In genomic region chr7:131110294-131111080, GRCh38 we compare ENCODE assay signal across 8 cellular contexts.
A peak's percentile ranks its signal among the peaks of the same experiment; 100 is the strongest.
DNase-seq lines count a peak whose midpoint lies in the region; ATAC-seq, FAIRE-seq and TF ChIP-seq lines count a peak whose summit lies in the region.

No MANE protein-coding gene starts in this region.

- peak overlapping the region; percentile 100 for H3K27ac Mint-ChIP-seq in T-helper 2 cell treated with Interferon-gamma antibody and Interleukin-4, amounts not matched to agents 5 μg/mL and 100 μg/mL, for 36 hours
- H3K27ac Mint-ChIP-seq in endodermal cell: peak overlapping the region; percentile 92

- H3K27me3 ChIP-seq in endodermal cell (ENCODE audit: control insufficient read depth, insufficient read depth, low read length, poor library complexity, severe bottlenecking): peaks cover 21% of the 10 kb centered on the region

- H3K9me3 ChIP-seq in endodermal cell (ENCODE audit: control insufficient read depth, low read length): no peaks in the 10 kb centered on the region

- H3K4me1 Mint-ChIP-seq in T-helper 2 cell treated with Interferon-gamma antibody and Interleukin-4, amounts not matched to agents 5 μg/mL and 100 μg/mL, for 36 hours (ENCODE audit: low read depth): peaks cover 45% of the 10 kb centered on the region
- peaks cover 25% of the 10 kb centered on the region for H3K4me1 Mint-ChIP-seq in endodermal cell

- FAIRE-seq in RCC 7860 (lab: Jason Lieb, UNC): no peak

- TF ChIP-seq CTCF in endodermal cell (conservative IDR thresholded peaks at IDR 0.05): no peak

- no peak for DNase-seq in T-helper 2 cell treated with Interferon-gamma antibody and Interleukin-4, amounts not matched to agents 5 μg/mL and 100 μg/mL, for 36 hours (ENCODE audit: low spot score)
- DNase-seq in T-helper 2 cell (no peak), RCC 7860 (ENCODE audit: low spot score) (peak; percentile 41), endodermal cell (peak; percentile 77), myocyte (ENCODE audit: low read depth) (peak; percentile 49)
- DNase-seq in stimulated activated CD8-positive, alpha-beta memory T cell treated with anti-CD3 and anti-CD28 coated beads, Interleukin-4, amount 100 ng/mL, for 48 hours: no peak

- H3K9ac ChIP-seq in endodermal cell (ENCODE audit: extremely low read depth, low read length, poor library complexity, severe bottlenecking): peak overlapping the region; percentile 56

- peaks cover 14% of the 10 kb centered on the region for H3K27me3 Mint-ChIP-seq in T-helper 2 cell treated with Interferon-gamma antibody and Interleukin-4, amounts not matched to agents 5 μg/mL and 100 μg/mL, for 36 hours (ENCODE audit: low read depth)
- peaks cover 33% of the 10 kb centered on the region for H3K27me3 Mint-ChIP-seq in endodermal cell (ENCODE audit: insufficient read depth)

- ATAC-seq in GM19035 (IDR thresholded peaks at IDR 0.05; ENCODE audit: unreplicated experiment): no peak
- ATAC-seq in HG02852 (IDR thresholded peaks at IDR 0.05; ENCODE audit: unreplicated experiment): no peak

- peaks cover 4% of the 10 kb centered on the region for H3K4me1 ChIP-seq in endodermal cell (ENCODE audit: control insufficient read depth, insufficient read depth, low read length)

- WGBS in endodermal cell (ENCODE audit: insufficient coverage in 1 of 2, insufficient read length in 1 of 2), 2 experiments: 14 to 24% methylated on average over 9 to 12 of the region's 12 CpGs

- H3K4me3 Mint-ChIP-seq in T-helper 2 cell treated with Interferon-gamma antibody and Interleukin-4, amounts not matched to agents 5 μg/mL and 100 μg/mL, for 36 hours: peak overlapping the region; percentile 100
- H3K4me3 Mint-ChIP-seq in endodermal cell: peak overlapping the region; percentile 77

- H3K36me3 Mint-ChIP-seq in T-helper 2 cell treated with Interferon-gamma antibody and Interleukin-4, amounts not matched to agents 5 μg/mL and 100 μg/mL, for 36 hours (ENCODE audit: low read depth): peaks cover 6% of the 10 kb centered on the region
- no peaks in the 10 kb centered on the region for H3K36me3 Mint-ChIP-seq in endodermal cell (ENCODE audit: low read depth)

- peak overlapping the region; percentile 77 for H3K4me3 ChIP-seq in endodermal cell (ENCODE audit: low read length)

- H3K36me3 ChIP-seq in endodermal cell (ENCODE audit: control insufficient read depth, insufficient read depth, low read length): no peaks in the 10 kb centered on the region

- no peaks in the 10 kb centered on the region for H3K9me3 Mint-ChIP-seq in T-helper 2 cell treated with Interferon-gamma antibody and Interleukin-4, amounts not matched to agents 5 μg/mL and 100 μg/mL, for 36 hours
- H3K9me3 Mint-ChIP-seq in endodermal cell: no peaks in the 10 kb centered on the region

- H3K27ac ChIP-seq in endodermal cell (ENCODE audit: low read depth, low read length): no peak overlapping the region

Comparison
In these comparisons a context has a peak if more than half of its experiments do, and no peak if none do; other contexts are left out.
1. DNase-seq: peak in RCC 7860 (single experiment), endodermal cell (single experiment) and myocyte (single experiment); none in T-helper 2 cell treated with Interferon-gamma antibody and Interleukin-4, amounts not matched to agents 5 μg/mL and 100 μg/mL, for 36 hours (single experiment), T-helper 2 cell (0 of 5) and stimulated activated CD8-positive, alpha-beta memory T cell treated with anti-CD3 and anti-CD28 coated beads, Interleukin-4, amount 100 ng/mL, for 48 hours (single experiment).